In the genomic region with DNA sequence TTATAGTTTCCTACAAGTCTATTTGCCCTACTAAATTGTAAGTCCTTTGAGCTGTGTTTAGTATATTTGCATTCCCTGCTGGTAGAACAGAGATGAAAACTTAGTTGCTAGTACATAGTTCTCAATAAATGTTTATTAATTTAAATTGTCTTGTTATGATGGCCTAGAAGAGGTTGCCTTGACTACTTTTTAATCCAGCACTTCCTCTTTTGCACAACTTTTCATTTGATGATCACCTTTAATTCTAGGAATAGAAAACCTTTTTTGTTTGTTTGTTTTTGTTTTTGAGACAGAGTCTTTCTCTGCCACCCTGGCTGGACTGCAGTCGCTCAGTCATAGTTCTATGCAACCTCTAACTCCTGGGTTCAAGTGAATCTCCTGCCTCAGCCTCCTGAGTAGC, we compare ENCODE assay signal across 29 cellular contexts.
"Had no signal": no experiment of that assay in that cellular context is flagged by ENCODE, and none has a peak within 500 bp of the region (broad histone marks: within the 10 kb centered on the region; RNA-seq: fewer than 3 reads in every experiment).

No MANE protein-coding gene starts in this region.

- ATAC-seq: natural killer cell; psoas muscle; right cardiac atrium; right lobe of liver; stimulated activated memory B cell treated with anti-CD40 and anti-IgM and Interleukin-4, amounts not matched to agents 10 μg/mL and 1 μg/mL and 100 μg/mL, for 72 hours; stimulated activated naive CD8-positive, alpha-beta T cell treated with anti-CD3 and anti-CD28 coated beads, Interleukin-15, amount 100 ng/mL, for 72 hours; stimulated activated naive CD8-positive, alpha-beta T cell treated with anti-CD3 and anti-CD28 coated beads, Interleukin-15, Interleukin-2, amounts not matched to agents 100 U/mL and 50 U/mL, for 24 hours; upper lobe of right lung had no signal

- H3K79me2 ChIP-seq: parathyroid adenoma had no signal

- H3K27ac ChIP-seq: neural progenitor cell, ovary, parathyroid adenoma, psoas muscle, right lobe of liver, sigmoid colon, suprapubic skin, testis, tibial artery, transverse colon, upper lobe of right lung, uterus had no signal

- H3K4me3 ChIP-seq: neural progenitor cell, ovary, psoas muscle, right lobe of liver, sigmoid colon, suprapubic skin, testis, tibial artery, transverse colon, upper lobe of right lung, uterus had no signal

- H3K36me3 ChIP-seq: ovary, uterus had no signal

- H3K27me3 Mint-ChIP-seq: progenitor cell of endocrine pancreas; stimulated activated memory B cell treated with anti-CD40 and anti-IgM and Interleukin-4, amounts not matched to agents 10 μg/mL and 1 μg/mL and 100 μg/mL, for 72 hours; stimulated activated naive CD8-positive, alpha-beta T cell treated with anti-CD3 and anti-CD28 coated beads, Interleukin-15, amount 100 ng/mL, for 72 hours; type B pancreatic cell had no signal

- H3K4me3 Mint-ChIP-seq: natural killer cell; nephron; neural progenitor cell; stimulated activated memory B cell treated with anti-CD40 and anti-IgM and Interleukin-4, amounts not matched to agents 10 μg/mL and 1 μg/mL and 100 μg/mL, for 72 hours; stimulated activated naive CD8-positive, alpha-beta T cell treated with anti-CD3 and anti-CD28 coated beads, Interleukin-15, amount 100 ng/mL, for 72 hours; type B pancreatic cell had no signal

- H2AFZ ChIP-seq: neural progenitor cell, parathyroid adenoma had no signal

- H3K9me3 ChIP-seq: ovary, psoas muscle, right lobe of liver, sigmoid colon, suprapubic skin, testis, tibial artery, transverse colon, upper lobe of right lung, uterus had no signal

- H3K4me1 ChIP-seq: neural progenitor cell, parathyroid adenoma, psoas muscle, right lobe of liver, suprapubic skin, testis, upper lobe of right lung, uterus had no signal

- H3K4me2 ChIP-seq: neural progenitor cell had no signal

- H3K27me3 ChIP-seq: neural progenitor cell, ovary, right lobe of liver, sigmoid colon, suprapubic skin, testis, tibial artery, transverse colon, upper lobe of right lung, uterus had no signal

- FAIRE-seq: small intestine had no signal

- DNase-seq: natural killer cell; occipital lobe; ovary; posterior cingulate gyrus; psoas muscle; right cardiac atrium; right lobe of liver; sigmoid colon; small intestine; stimulated activated CD4-positive, alpha-beta T cell treated with anti-CD3 and anti-CD28 coated beads, Interleukin-1b, Interleukin-23, amount 100 ng/mL, for 48 hours; stimulated activated CD4-positive, alpha-beta T cell treated with anti-CD3 and anti-CD28 coated beads, Interleukin-4, amount 100 ng/mL, for 1 hour; stimulated activated CD4-positive, alpha-beta T cell treated with anti-CD3 and anti-CD28 coated beads, Interleukin-4, amount 100 ng/mL, for 4 hours; stimulated activated CD8-positive, alpha-beta memory T cell treated with anti-CD3 and anti-CD28 coated beads, Interleukin-4, amount 100 ng/mL, for 48 hours; stimulated activated naive CD4-positive, alpha-beta T cell; stimulated activated naive CD8-positive, alpha-beta T cell treated with anti-CD3 and anti-CD28 coated beads, Interleukin-15, amount 100 ng/mL, for 72 hours; stimulated activated naive CD8-positive, alpha-beta T cell treated with anti-CD3 and anti-CD28 coated beads, Interleukin-15, Interleukin-2, amounts not matched to agents 100 U/mL and 50 U/mL, for 24 hours; substantia nigra; testis; tibial artery; transverse colon; upper lobe of right lung; uterus had no signal

- H3K27ac Mint-ChIP-seq: natural killer cell; nephron; neural progenitor cell; progenitor cell of endocrine pancreas; stimulated activated memory B cell treated with anti-CD40 and anti-IgM and Interleukin-4, amounts not matched to agents 10 μg/mL and 1 μg/mL and 100 μg/mL, for 72 hours; stimulated activated naive CD8-positive, alpha-beta T cell treated with anti-CD3 and anti-CD28 coated beads, Interleukin-15, amount 100 ng/mL, for 72 hours; type B pancreatic cell had no signal

- H3K9me3 Mint-ChIP-seq: natural killer cell; nephron; neural progenitor cell; stimulated activated memory B cell treated with anti-CD40 and anti-IgM and Interleukin-4, amounts not matched to agents 10 μg/mL and 1 μg/mL and 100 μg/mL, for 72 hours; stimulated activated naive CD8-positive, alpha-beta T cell treated with anti-CD3 and anti-CD28 coated beads, Interleukin-15, amount 100 ng/mL, for 72 hours; type B pancreatic cell had no signal

- H3K9ac ChIP-seq: neural progenitor cell, parathyroid adenoma had no signal

- H3K36me3 Mint-ChIP-seq: natural killer cell had no signal

- H3K4me1 Mint-ChIP-seq: nephron; stimulated activated memory B cell treated with anti-CD40 and anti-IgM and Interleukin-4, amounts not matched to agents 10 μg/mL and 1 μg/mL and 100 μg/mL, for 72 hours had no signal
